ENCODE assay signal across 8 cellular contexts in genomic region chr9:134135343-134136116, GRCh38. TPM values are rescaled to one million over a fixed set of nuclear protein-coding genes. Genes with fewer than 3 reads are reported as not detected.
DNase-seq lines count a peak whose midpoint lies in the region; ATAC-seq lines count a peak whose summit lies in the region.

Gene WDR5, plus strand, starts transcription at chr9:134136082. Its CDS starts 3,796 bp downstream, at chr9:134139878.

- CTCF ChIA-PET in activated CD8-positive, alpha-beta memory T cell treated with anti-CD3 and anti-CD28 coated beads for 36 hours (lab: Charles Lee), result interaction anchor here (1.0 kb wide), 2 partner anchors 28 to 314 kb away, joined by 3 to 8 read pairs; no protein-coding TSS in a partner anchor

- DNase-seq in C1 segment of cervical spinal cord (lab: John Stamatoyannopoulos, UW) (peak in 13 of 14 donors; percentile 54 to 95 (median 86)), HK-2 (ENCODE audit: unreplicated experiment) (peak; percentile 92), NOMO-1 treated with DMSO at 0.1 percent for 48 hours (lab: John Stamatoyannopoulos, UW; ENCODE audit: unreplicated experiment) (peak; percentile 90), lung microvascular endothelial cell (ENCODE audit: low read depth in 2 of 2) (peak; percentile 92 to 94)
- DNase-seq in effector CD8-positive, alpha-beta T cell (lab: John Stamatoyannopoulos, UW), result peak; percentile 89
- peak; percentile 78 to 86 (median 81) for DNase-seq in stimulated activated CD4-positive, alpha-beta T cell treated with anti-CD3 and anti-CD28 coated beads, TNF-alpha, amount 100 ng/mL, for 24 hours (ENCODE audit: low read depth in 3 of 3)

- peak; percentile 68 for ATAC-seq in GM19324 (IDR thresholded peaks at IDR 0.05; ENCODE audit: low FRiP score, unreplicated experiment)

- POLR2A ChIA-PET in activated CD8-positive, alpha-beta memory T cell treated with anti-CD3 and anti-CD28 coated beads for 36 hours (lab: Charles Lee), result interaction anchor here (0.8 to 2.0 kb wide), 4 partner anchors 29 to 255 kb away, joined by 3 to 7 read pairs (median 5); partner anchors contain the start of genes BRD3OS and RNU6ATAC

RNA-seq across cellular contexts. Expression of gene WDR5, which starts in this region (rescaled TPM):
- 10 to 100 TPM; 62.9 to 63.6 TPM for total RNA-seq in activated CD8-positive, alpha-beta memory T cell treated with anti-CD3 and anti-CD28 coated beads for 36 hours
- total RNA-seq in lung microvascular endothelial cell, result 11.8 and 14.7 TPM in 2 replicates

Comparison
In these comparisons a context has a peak if more than half of its experiments do, and no peak if none do; other contexts are left out.
1. Peak in every context shown above with its lines: DNase-seq and ATAC-seq.